Comparison of ENCODE assay signal across 9 cellular contexts in genomic region chr3:124620600-124621063, GRCh38.
DNase-seq lines count a peak whose midpoint lies in the region; ATAC-seq lines count a peak whose summit lies in the region.
"Had no signal": no experiment of that assay in that cellular context is flagged by ENCODE, and none has a peak within 500 bp of the region (broad histone marks: within the 10 kb centered on the region; RNA-seq: fewer than 3 reads in every experiment).

No MANE protein-coding gene starts in this region.

- H3K4me1 ChIP-seq in CD8-positive, alpha-beta memory T cell (ENCODE audit: insufficient read depth, low read length): peaks cover 13% of the 10 kb centered on the region
- H3K4me1 ChIP-seq in mesendoderm (ENCODE audit: control insufficient read depth, low read depth, low read length): peaks cover 6% of the 10 kb centered on the region
- no peaks in the 10 kb centered on the region for H3K4me1 ChIP-seq in HAP-1

- peak overlapping the region; percentile 42 for H3K4me3 ChIP-seq in CD8-positive, alpha-beta memory T cell (ENCODE audit: low read length)
- no peak overlapping the region for H3K4me3 ChIP-seq in H7 (ENCODE audit: insufficient read depth, low read depth, low read length)
- H3K4me3 ChIP-seq in mesendoderm (ENCODE audit: low read length): no peak overlapping the region
- no peak overlapping the region for H3K4me3 ChIP-seq in HAP-1

- H2AK5ac ChIP-seq in mesendoderm (ENCODE audit: low read length): no peak overlapping the region

- H3K79me1 ChIP-seq in mesendoderm (ENCODE audit: low read length): no peaks in the 10 kb centered on the region

- peak overlapping the region; percentile 61 for H3K27ac ChIP-seq in CD8-positive, alpha-beta memory T cell (ENCODE audit: low read depth, low read length)
- H3K27ac ChIP-seq in mesendoderm (ENCODE audit: low read depth, low read length): peak overlapping the region; percentile 26
- H3K27ac ChIP-seq: epithelial cell of prostate had no signal

- no peaks in the 10 kb centered on the region for H3K9me3 Mint-ChIP-seq in CD8-positive, alpha-beta memory T cell

- peak overlapping the region; percentile 92 for H2BK15ac ChIP-seq in mesendoderm (replicated peaks; ENCODE audit: low read depth)

- H2BK120ac ChIP-seq in mesendoderm (ENCODE audit: low read depth, low read length): no peak overlapping the region

- H3K36me3 Mint-ChIP-seq in CD8-positive, alpha-beta memory T cell: peaks cover 0 to 4% (median 2%) of the 10 kb centered on the region in 3 donors

- H3K27me3 ChIP-seq in CD8-positive, alpha-beta memory T cell (ENCODE audit: insufficient read depth, low read length, poor library complexity, severe bottlenecking): no peaks in the 10 kb centered on the region
- H3K27me3 ChIP-seq in H7 (ENCODE audit: control insufficient read depth, insufficient read depth, low read length) (no peaks in the 10 kb centered on the region), mesendoderm (ENCODE audit: insufficient read depth, low read length, poor library complexity) (no peaks in the 10 kb centered on the region), HAP-1 (ENCODE audit: low read depth) (no peaks in the 10 kb centered on the region)

- no peak overlapping the region for H2BK5ac ChIP-seq in mesendoderm (ENCODE audit: low read length)

- no peaks in the 10 kb centered on the region for H3K9me3 ChIP-seq in CD8-positive, alpha-beta memory T cell (ENCODE audit: low read length)
- H3K9me3 ChIP-seq in HAP-1: no peaks in the 10 kb centered on the region

- in situ Hi-C loops in HAP-1 (cut with MboI; ENCODE audit: low sequenced_read_pairs): no loop called here

- H3K27me3 Mint-ChIP-seq in CD8-positive, alpha-beta memory T cell: no peaks in the 10 kb centered on the region

- H4K8ac ChIP-seq in mesendoderm (ENCODE audit: low read depth, low read length): no peak overlapping the region

- POLR2A ChIA-PET in CD8-positive, alpha-beta memory T cell (lab: Charles Lee): no interaction called here

- no peak overlapping the region for H4K5ac ChIP-seq in mesendoderm (ENCODE audit: low read length)

- peak overlapping the region; percentile 65 for H3K18ac ChIP-seq in mesendoderm (ENCODE audit: low read length)

- H3K36me3 ChIP-seq in CD8-positive, alpha-beta memory T cell (ENCODE audit: insufficient read depth, low read length): no peaks in the 10 kb centered on the region
- H3K36me3 ChIP-seq in H7 (replicated peaks; ENCODE audit: control insufficient read depth, insufficient read depth, low read length): no peaks in the 10 kb centered on the region
- no peaks in the 10 kb centered on the region for H3K36me3 ChIP-seq in mesendoderm (ENCODE audit: control insufficient read depth, insufficient read depth, low read length)
- H3K36me3 ChIP-seq in HAP-1 (replicated peaks): no peaks in the 10 kb centered on the region

- no peaks in the 10 kb centered on the region for H3K79me2 ChIP-seq in mesendoderm (ENCODE audit: control insufficient read depth, insufficient read depth, low read length)

- H3K4me2 ChIP-seq in mesendoderm (ENCODE audit: low read length): no peak overlapping the region

- H3K4ac ChIP-seq in mesendoderm (ENCODE audit: low read depth, low read length): no peak overlapping the region

- H3K9ac ChIP-seq in mesendoderm (ENCODE audit: low read length): peak overlapping the region; percentile 27

- H3K4me3 Mint-ChIP-seq in CD8-positive, alpha-beta memory T cell: peak overlapping the region; percentile 72 to 87 (median 78)

- peak overlapping the region; percentile 73 to 92 (median 87) for H3K27ac Mint-ChIP-seq in CD8-positive, alpha-beta memory T cell

- H3K23ac ChIP-seq in mesendoderm (ENCODE audit: low read length): no peak overlapping the region

- DNase-seq in CD8-positive, alpha-beta memory T cell: peak in 1 of 5 donors; percentile 10
- DNase-seq in H7 (peak; percentile 25), NOMO-1 treated with dmso at 0.1 percent for 144 hours (lab: John Stamatoyannopoulos, UW; ENCODE audit: unreplicated experiment) (peak; percentile 85), amniotic epithelial cell (ENCODE audit: low read depth) (peak; percentile 81), mesendoderm (peak; percentile 91), occipital lobe (lab: John Stamatoyannopoulos, UW) (no peak), HAP-1 (ENCODE audit: low spot score in 2 of 2) (no peak)

- peak overlapping the region; percentile 60 for H3K56ac ChIP-seq in mesendoderm (ENCODE audit: low read length)

- no CpG with 5 or more reads among the region's 6 CpGs for WGBS in mesendoderm (ENCODE audit: extremely low coverage, insufficient coverage, low lambda C conversion rate)

- H3K4me1 Mint-ChIP-seq in CD8-positive, alpha-beta memory T cell: peaks cover 22 to 38% (median 31%) of the 10 kb centered on the region in 3 donors

- CTCF ChIA-PET in CD8-positive, alpha-beta memory T cell (lab: Charles Lee): no interaction called here

- ATAC-seq in GM19467 (IDR thresholded peaks at IDR 0.05; ENCODE audit: unreplicated experiment): no peak

Comparison
In these comparisons a context has a peak if more than half of its experiments do, and no peak if none do; other contexts are left out.
1. DNase-seq: peak in H7 (single experiment), NOMO-1 treated with dmso at 0.1 percent for 144 hours (single experiment), amniotic epithelial cell (single experiment) and mesendoderm (single experiment); none in occipital lobe (single experiment) and HAP-1 (0 of 2).